Comparison of ENCODE assay signal across 9 cellular contexts in genomic region chrX:111447298-111447697, GRCh38. TPM values are rescaled to one million over a fixed set of nuclear protein-coding genes. Genes with fewer than 3 reads are reported as not detected.
DNase-seq lines count a peak whose midpoint lies in the region; ATAC-seq and TF ChIP-seq lines count a peak whose summit lies in the region.
"Had no signal": no experiment of that assay in that cellular context is flagged by ENCODE, and none has a peak within 500 bp of the region (broad histone marks: within the 10 kb centered on the region; RNA-seq: fewer than 3 reads in every experiment).

No MANE protein-coding gene starts in this region.

- no peaks in the 10 kb centered on the region for H4K20me1 ChIP-seq in OCI-LY7 (ENCODE audit: insufficient read depth, low read length)

- H3K36me3 ChIP-seq in OCI-LY7 (ENCODE audit: insufficient read depth, low read length), result no peaks in the 10 kb centered on the region

- H3K4me3 ChIP-seq in OCI-LY7 (ENCODE audit: low read depth, low read length, poor library complexity, severe bottlenecking), result no peak overlapping the region

- no TSS peak for BruUV-seq in OCI-LY7 (replicated peaks; lab: Mats Ljungman, UMichigan)

- DNase-seq in DMS 273 (lab: John Stamatoyannopoulos, UW; ENCODE audit: unreplicated experiment) (peak; percentile 77), HuH-7 (ENCODE audit: low spot score) (peak; percentile 4), OCI-LY7 (ENCODE audit: low spot score) (peak; percentile 21), head of caudate nucleus (peak in 36 of 42 donors; percentile 7 to 66 (median 31)), AML-193 (lab: John Stamatoyannopoulos, UW) (no peak)
- DNase-seq in stimulated activated naive B cell treated with anti-CD40 and anti-IgM and Interleukin-4, amounts not matched to agents 10 μg/mL and 1 μg/mL and 100 μg/mL, for 72 hours, result no peak

- CTCF ChIA-PET in OCI-LY7 (lab: Charles Lee; ENCODE audit: unreplicated experiment), result no interaction called here

- H3K4me1 ChIP-seq in OCI-LY7 (ENCODE audit: insufficient read depth, low read length, poor library complexity, severe bottlenecking), result no peaks in the 10 kb centered on the region

- TF ChIP-seq CTCF in OCI-LY7 (conservative IDR thresholded peaks at IDR 0.05; ENCODE audit: low read length), result peak; percentile 66

- no peaks in the 10 kb centered on the region for H3K4me1 Mint-ChIP-seq in stimulated activated naive B cell treated with anti-CD40 and anti-IgM and Interleukin-4, amounts not matched to agents 10 μg/mL and 1 μg/mL and 100 μg/mL, for 72 hours

- H3K4me3 Mint-ChIP-seq in stimulated activated naive B cell treated with anti-CD40 and anti-IgM and Interleukin-4, amounts not matched to agents 10 μg/mL and 1 μg/mL and 100 μg/mL, for 72 hours, result no peak overlapping the region
- H3K4me3 Mint-ChIP-seq: dendritic cell treated with granulocyte-macrophage colony-stimulating factor and Interleukin-4, amounts not matched to agents 40 ng/mL and 50 ng/mL, for 4 days had no signal

- peaks cover 0 to 13% of the 10 kb centered on the region in 2 donors for H3K27me3 Mint-ChIP-seq in stimulated activated naive B cell treated with anti-CD40 and anti-IgM and Interleukin-4, amounts not matched to agents 10 μg/mL and 1 μg/mL and 100 μg/mL, for 72 hours
- H3K27me3 Mint-ChIP-seq: dendritic cell treated with granulocyte-macrophage colony-stimulating factor and Interleukin-4, amounts not matched to agents 40 ng/mL and 50 ng/mL, for 4 days had no signal

- no peak overlapping the region for H2AFZ ChIP-seq in OCI-LY7 (ENCODE audit: low read length)

- intact Hi-C loops in OCI-LY7 (cut with micrococcal nuclease; ENCODE audit: unreplicated experiment) (no loop called here), head of caudate nucleus (cut with DNase I) (loop anchor here (10.0 kb wide), 1 partner anchor 342 kb away; no protein-coding TSS in a partner anchor)

- no peaks in the 10 kb centered on the region for H3K9me3 Mint-ChIP-seq in stimulated activated naive B cell treated with anti-CD40 and anti-IgM and Interleukin-4, amounts not matched to agents 10 μg/mL and 1 μg/mL and 100 μg/mL, for 72 hours
- H3K9me3 Mint-ChIP-seq: dendritic cell treated with granulocyte-macrophage colony-stimulating factor and Interleukin-4, amounts not matched to agents 40 ng/mL and 50 ng/mL, for 4 days had no signal

- no peaks in the 10 kb centered on the region for H3K36me3 Mint-ChIP-seq in stimulated activated naive B cell treated with anti-CD40 and anti-IgM and Interleukin-4, amounts not matched to agents 10 μg/mL and 1 μg/mL and 100 μg/mL, for 72 hours

- no peaks in the 10 kb centered on the region for H3K9me3 ChIP-seq in OCI-LY7 (ENCODE audit: low read length)

- no peaks in the 10 kb centered on the region for H3K9me2 ChIP-seq in OCI-LY7 (ENCODE audit: insufficient read depth, low read length)

- POLR2A ChIA-PET in OCI-LY7 (lab: Charles Lee), result no interaction called here

- H3K79me2 ChIP-seq in OCI-LY7 (ENCODE audit: insufficient read depth, low read depth, low read length), result no peaks in the 10 kb centered on the region

- H3K27ac Mint-ChIP-seq in stimulated activated naive B cell treated with anti-CD40 and anti-IgM and Interleukin-4, amounts not matched to agents 10 μg/mL and 1 μg/mL and 100 μg/mL, for 72 hours, result no peak overlapping the region
- H3K27ac Mint-ChIP-seq: dendritic cell treated with granulocyte-macrophage colony-stimulating factor and Interleukin-4, amounts not matched to agents 40 ng/mL and 50 ng/mL, for 4 days had no signal

- no peak overlapping the region for H3K27ac ChIP-seq in OCI-LY7 (ENCODE audit: low read depth, low read length, poor library complexity, severe bottlenecking)

- H3K4me2 ChIP-seq in OCI-LY7 (ENCODE audit: low read length), result no peak overlapping the region

- ATAC-seq in GM19023 (IDR thresholded peaks at IDR 0.05; ENCODE audit: unreplicated experiment), result peak; percentile 63
- no peak for ATAC-seq in activated CD4-positive, CD25-positive, alpha-beta regulatory T cell treated with anti-CD3 and anti-CD28 coated beads, Interleukin-2, amount 50 U/mL, for 24 hours
- no peak for ATAC-seq in stimulated activated naive B cell treated with anti-CD40 and anti-IgM and Interleukin-4, amounts not matched to agents 10 μg/mL and 1 μg/mL and 100 μg/mL, for 72 hours (replicated peaks)

RNA-seq across cellular contexts. Expression of gene DCX, which starts 35.3 kb away (rescaled TPM):
- not detected in 2 replicates for total RNA-seq in OCI-LY7 (2014; rRNA removed; shearing (Covaris generic))
- total RNA-seq in OCI-LY7 (2022), result not detected in 2 replicates

Comparison
In these comparisons a context has a peak if more than half of its experiments do, and no peak if none do; other contexts are left out.
1. DNase-seq: peak in DMS 273 (single experiment), HuH-7 (single experiment), OCI-LY7 (single experiment) and head of caudate nucleus (36 of 42); none in AML-193 (0 of 2) and stimulated activated naive B cell treated with anti-CD40 and anti-IgM and Interleukin-4, amounts not matched to agents 10 μg/mL and 1 μg/mL and 100 μg/mL, for 72 hours (single experiment).